ENCODE assay signal across 8 cellular contexts in genomic region chr2:24304098-24304497, GRCh38. TPM values are rescaled to one million over a fixed set of nuclear protein-coding genes. Genes with fewer than 3 reads are reported as not detected.
A peak's percentile ranks its signal among the peaks of the same experiment; 100 is the strongest.
DNase-seq lines count a peak whose midpoint lies in the region; TF ChIP-seq lines count a peak whose summit lies in the region.

No MANE protein-coding gene starts in this region.

- no peaks in the 10 kb centered on the region for H3K4me1 Mint-ChIP-seq in CD8-positive, alpha-beta memory T cell

- peaks cover 23% of the 10 kb centered on the region for H3K4me1 ChIP-seq in muscle layer of colon (ENCODE audit: insufficient read depth, low read length)
- no peaks in the 10 kb centered on the region for H3K4me1 ChIP-seq in CD8-positive, alpha-beta memory T cell (ENCODE audit: insufficient read depth, low read length)

- peak overlapping the region; percentile 65 for H3K27ac ChIP-seq in muscle layer of colon (ENCODE audit: low read depth, low read length)
- H3K27ac ChIP-seq in CD8-positive, alpha-beta memory T cell (ENCODE audit: low read depth, low read length): no peak overlapping the region

- H3K27me3 Mint-ChIP-seq in CD8-positive, alpha-beta memory T cell: no peaks in the 10 kb centered on the region

- DNase-seq in AG09309 (ENCODE audit: low read depth): peak; percentile 87
- peak; percentile 59 for DNase-seq in NCI-H2107 treated with DMSO at 0.1 percent for 48 hours (lab: John Stamatoyannopoulos, UW; ENCODE audit: unreplicated experiment)
- peak; percentile 12 for DNase-seq in epithelial cell of proximal tubule (ENCODE audit: low read depth)
- no peak for DNase-seq in NCI-H146 (lab: John Stamatoyannopoulos, UW)
- no peak for DNase-seq in CD8-positive, alpha-beta memory T cell
- DNase-seq in SW 1271 (lab: John Stamatoyannopoulos, UW): no peak
- DNase-seq in D341Med (ENCODE audit: low spot score): no peak

- no peak overlapping the region for H3K9ac ChIP-seq in muscle layer of colon (ENCODE audit: low read length)

- TF ChIP-seq CTCF in AG09309 (IDR thresholded peaks at IDR 0.05; ENCODE audit: control insufficient read depth, insufficient read depth, low read depth, low read length, missing control alignments): no peak
- no peak for TF ChIP-seq CTCF in epithelial cell of proximal tubule (conservative IDR thresholded peaks at IDR 0.05; ENCODE audit: low read depth, low read length)

- H3K36me3 Mint-ChIP-seq in CD8-positive, alpha-beta memory T cell: peaks cover 16 to 85% (median 28%) of the 10 kb centered on the region in 3 donors

- no peaks in the 10 kb centered on the region for H3K9me3 Mint-ChIP-seq in CD8-positive, alpha-beta memory T cell

- H3K4me3 ChIP-seq in AG09309 (ENCODE audit: control insufficient read depth, low read depth, low read length): no peak overlapping the region
- no peak overlapping the region for H3K4me3 ChIP-seq in epithelial cell of proximal tubule (ENCODE audit: low read depth, low read length)
- no peak overlapping the region for H3K4me3 ChIP-seq in muscle layer of colon (ENCODE audit: low read depth in 1 of 2, low read length in 2 of 2)
- H3K4me3 ChIP-seq in CD8-positive, alpha-beta memory T cell (ENCODE audit: low read length): no peak overlapping the region

- H3K27ac Mint-ChIP-seq in CD8-positive, alpha-beta memory T cell: peak overlapping the region in 1 of 8 donors; percentile 48

- CTCF ChIA-PET in CD8-positive, alpha-beta memory T cell (lab: Charles Lee): interaction anchor here (0.5 kb wide), 1 partner anchor 298 kb away, joined by 4 read pairs; no protein-coding TSS in a partner anchor

- POLR2A ChIA-PET in CD8-positive, alpha-beta memory T cell (lab: Charles Lee): no interaction called here

- no peaks in the 10 kb centered on the region for H3K27me3 ChIP-seq in muscle layer of colon (ENCODE audit: control insufficient read depth in 1 of 2, insufficient read depth in 2 of 2, low read length in 2 of 2)
- H3K27me3 ChIP-seq in CD8-positive, alpha-beta memory T cell (ENCODE audit: insufficient read depth, low read length, poor library complexity, severe bottlenecking): no peaks in the 10 kb centered on the region

- no peak overlapping the region for H3K4me3 Mint-ChIP-seq in CD8-positive, alpha-beta memory T cell

- no peaks in the 10 kb centered on the region for H3K9me3 ChIP-seq in muscle layer of colon (ENCODE audit: low read length)
- H3K9me3 ChIP-seq in CD8-positive, alpha-beta memory T cell (ENCODE audit: low read length): no peaks in the 10 kb centered on the region

- peaks cover 54% of the 10 kb centered on the region for H3K36me3 ChIP-seq in muscle layer of colon (ENCODE audit: insufficient read depth, low read length)
- peaks cover 34% of the 10 kb centered on the region for H3K36me3 ChIP-seq in CD8-positive, alpha-beta memory T cell (ENCODE audit: insufficient read depth, low read length)

RNA-seq across cellular contexts. Expression of gene ITSN2, which starts 56.2 kb away (rescaled TPM):
- 14.1 and 15.1 TPM in 2 replicates for total RNA-seq in epithelial cell of proximal tubule
- total RNA-seq in CD8-positive, alpha-beta memory T cell: 10 to 100 TPM; 71.2 to 76.1 TPM
- 76.7 TPM for polyA plus RNA-seq in CD8-positive, alpha-beta memory T cell

Comparison
In these comparisons a context has a peak if more than half of its experiments do, and no peak if none do; other contexts are left out.
1. DNase-seq: peak in AG09309 (single experiment), NCI-H2107 treated with DMSO at 0.1 percent for 48 hours (single experiment) and epithelial cell of proximal tubule (single experiment); none in NCI-H146 (single experiment), CD8-positive, alpha-beta memory T cell (0 of 5), SW 1271 (0 of 2) and D341Med (single experiment).